In genomic region chr14:78700236-78700635, GRCh38 we compare ENCODE assay signal across 19 cellular contexts.
DNase-seq lines count a peak whose midpoint lies in the region; ATAC-seq, FAIRE-seq and TF ChIP-seq lines count a peak whose summit lies in the region.
"Had no signal": no experiment of that assay in that cellular context is flagged by ENCODE, and none has a peak within 500 bp of the region (broad histone marks: within the 10 kb centered on the region; RNA-seq: fewer than 3 reads in every experiment).

No MANE protein-coding gene starts in this region.

- no peak for TF ChIP-seq RAD21 in GM12878 (IDR thresholded peaks at IDR 0.05; ENCODE audit: insufficient read depth, low read depth, low read length)

- H3K36me3 ChIP-seq in GM12878 (ENCODE audit: control insufficient read depth in 2 of 2, insufficient read depth in 2 of 2, low read length in 1 of 2) = no peaks in the 10 kb centered on the region
- no peaks in the 10 kb centered on the region for H3K36me3 ChIP-seq in upper lobe of right lung
- H3K36me3 ChIP-seq: adrenal gland, tibial nerve had no signal

- no peak overlapping the region for H2AFZ ChIP-seq in GM12878 (ENCODE audit: control insufficient read depth, low read depth, low read length)

- H3K4me3 ChIP-seq in AG09309 (ENCODE audit: control insufficient read depth, low read depth, low read length) (no peak overlapping the region), GM12878 (no peak overlapping the region), upper lobe of right lung (no peak overlapping the region)
- H3K4me3 ChIP-seq: adrenal gland, tibial nerve had no signal

- TF ChIP-seq POLR2A in GM12878 (IDR thresholded peaks at IDR 0.05; ENCODE audit: low read depth, low read length) = no peak

- no peak overlapping the region for H3K4me2 ChIP-seq in GM12878 (ENCODE audit: control insufficient read depth, insufficient read depth)

- in situ Hi-C loops in GM12878 (cut with MboI) = no loop called here

- no peaks in the 10 kb centered on the region for H4K20me1 ChIP-seq in GM12878 (ENCODE audit: control insufficient read depth, insufficient read depth)

- H3K79me2 ChIP-seq in GM12878 (ENCODE audit: control insufficient read depth, insufficient read depth, low read length) = no peaks in the 10 kb centered on the region

- RAD21 ChIA-PET in GM12878 (lab: Charles Lee; ENCODE audit: unreplicated experiment) = no interaction called here

- H3K9me3 ChIP-seq in GM12878 (replicated peaks; ENCODE audit: control insufficient read depth, insufficient read depth, low read length) (no peaks in the 10 kb centered on the region), upper lobe of right lung (no peaks in the 10 kb centered on the region)
- H3K9me3 ChIP-seq: adrenal gland, tibial nerve had no signal

- no peak overlapping the region for H3K9ac ChIP-seq in GM12878 (ENCODE audit: control insufficient read depth, insufficient read depth, low read length)

- TF ChIP-seq CTCF in AG09309 (IDR thresholded peaks at IDR 0.05; ENCODE audit: control insufficient read depth, insufficient read depth, low read depth, low read length, missing control alignments) (peak; percentile 33), GM12878 (IDR thresholded peaks at IDR 0.05 in 2 of 3, conservative IDR thresholded peaks at IDR 0.05 in 1 of 3; ENCODE audit: control insufficient read depth in 2 of 3, extremely low read depth in 1 of 3, insufficient read depth in 1 of 3, low read depth in 3 of 3, low read length in 3 of 3) (no peak), upper lobe of right lung (IDR thresholded peaks at IDR 0.05) (no peak)

- intact Hi-C loops in GM12878 (cut with micrococcal nuclease; ENCODE audit: unreplicated experiment) (no loop called here), upper lobe of right lung (cut with DNase I) (no loop called here)

- BruUV-seq in GM12878 (replicated peaks; lab: Mats Ljungman, UMichigan) = no TSS peak

- H3K27ac ChIP-seq in GM12878 (ENCODE audit: control insufficient read depth, insufficient read depth) (no peak overlapping the region), upper lobe of right lung (no peak overlapping the region)
- H3K27ac ChIP-seq: adrenal gland, tibial nerve had no signal

- SMC1A ChIA-PET in GM12878 (lab: Charles Lee; ENCODE audit: uncharacterized antibody, unreplicated experiment) = interaction anchor here (0.9 kb wide), 1 partner anchor 103 kb away, joined by 3 read pairs; no protein-coding TSS in a partner anchor

- H3K4me1 ChIP-seq in GM12878 (ENCODE audit: control insufficient read depth, insufficient read depth, low read length) (no peaks in the 10 kb centered on the region), upper lobe of right lung (no peaks in the 10 kb centered on the region)
- H3K4me1 ChIP-seq: adrenal gland, tibial nerve had no signal

- H3K27me3 ChIP-seq in GM12878 (replicated peaks in 1 of 2; ENCODE audit: control insufficient read depth in 2 of 2, insufficient read depth in 2 of 2, low read length in 1 of 2) = no peaks in the 10 kb centered on the region; a peak in 1 of 4 replicates
- no peaks in the 10 kb centered on the region for H3K27me3 ChIP-seq in upper lobe of right lung
- H3K27me3 ChIP-seq: adrenal gland, tibial nerve had no signal

- no peak for DNase-seq in AG09309 (ENCODE audit: low read depth)
- DNase-seq in COLO829 (ENCODE audit: low spot score) = peak; percentile 13
- DNase-seq in M059J (ENCODE audit: low read depth) = peak; percentile 1
- no peak for DNase-seq in GM12878 (ENCODE audit: low read depth, low spot score)
- no peak for DNase-seq in HEK293T (ENCODE audit: extremely low spot score)
- DNase-seq in cortex of kidney (lab: John Stamatoyannopoulos, UW) = no peak
- no peak for DNase-seq in upper lobe of right lung
- DNase-seq: activated CD4-positive, alpha-beta memory T cell treated with anti-CD3 and anti-CD28 coated beads, Interleukin-2, amount 10 ng/mL, durations not matched to agents 7 days and 5 days; adrenal gland; CD4-positive, alpha-beta memory T cell; cerebellar nuclear complex; mammary epithelial cell; naive thymus-derived CD4-positive, alpha-beta T cell; NCI-H226; stimulated activated naive B cell treated with anti-CD40 and anti-IgM and Interleukin-4, amounts not matched to agents 10 μg/mL and 1 μg/mL and 100 μg/mL, for 72 hours had no signal

- POLR2A ChIA-PET in GM12878 (lab: Charles Lee) (no interaction called here), HEK293T (lab: Yijun Ruan, JAX) (no interaction called here)

- no peak for FAIRE-seq in GM12878 (lab: Jason Lieb, UNC)
- FAIRE-seq: endothelial cell of umbilical vein, islet of Langerhans had no signal

- TF ChIP-seq EP300 in GM12878 (IDR thresholded peaks at IDR 0.05; ENCODE audit: borderline replicate concordance in 1 of 2, control insufficient read depth in 1 of 2, low read depth in 2 of 2, low read length in 2 of 2) = no peak

- CTCF ChIA-PET in GM12878 (lab: Yijun Ruan, JAX) (interaction anchor here (2.7 kb wide), 1 partner anchor 10 kb away, joined by 7 read pairs; no protein-coding TSS in a partner anchor), HEK293T (lab: Yijun Ruan, JAX) (no interaction called here)

- WGBS in GM12878 (ENCODE audit: insufficient coverage, insufficient replicate concordance, low lambda C conversion rate, missing lambda C conversion rate) = 5% methylated on average over 2 of the region's 2 CpGs

- peak; percentile 40; the same call in 2 of the 3 replicates for ATAC-seq in GM12878
- ATAC-seq in GM18519 (IDR thresholded peaks at IDR 0.05; ENCODE audit: low FRiP score, unreplicated experiment) = no peak
- ATAC-seq in upper lobe of right lung = no peak
- ATAC-seq: naive thymus-derived CD4-positive, alpha-beta T cell; stimulated activated naive B cell treated with anti-CD40 and anti-IgM and Interleukin-4, amounts not matched to agents 10 μg/mL and 1 μg/mL and 100 μg/mL, for 72 hours had no signal

TF ChIP-seq in GM12878, 131 proteins besides CTCF, POLR2A, EP300 and RAD21:
- TF ChIP-seq FOXM1 (IDR thresholded peaks at IDR 0.05; ENCODE audit: low read depth, low read length) (no peak), EGR1 (IDR thresholded peaks at IDR 0.05; ENCODE audit: borderline replicate concordance in 1 of 2, low read depth in 2 of 2, low read length in 2 of 2) (no peak)
TF ChIP-seq in GM12878: peak in this region for 0.

TF ChIP-seq in HEK293T, 16 proteins besides CTCF, POLR2A, EP300 and RAD21:
- TF ChIP-seq BHLHE40 (IDR thresholded peaks at IDR 0.05; ENCODE audit: borderline replicate concordance) (no peak), ELF4 (IDR thresholded peaks at IDR 0.05) (no peak), NFRKB (IDR thresholded peaks at IDR 0.05) (no peak), ZNF384 (IDR thresholded peaks at IDR 0.05) (no peak), HDGF (IDR thresholded peaks at IDR 0.05; ENCODE audit: borderline replicate concordance) (no peak), TARDBP (IDR thresholded peaks at IDR 0.05) (no peak), CTBP1 (IDR thresholded peaks at IDR 0.05; ENCODE audit: borderline replicate concordance) (no peak)

Comparison
In these comparisons a context has a peak if more than half of its experiments do, and no peak if none do; other contexts are left out.
1. DNase-seq: peak in COLO829 (single experiment) and M059J (single experiment); none in AG09309 (single experiment), GM12878 (single experiment), HEK293T (single experiment), cortex of kidney (single experiment) and upper lobe of right lung (single experiment).